ENCODE assay signal across 15 cellular contexts in the genomic region with DNA sequence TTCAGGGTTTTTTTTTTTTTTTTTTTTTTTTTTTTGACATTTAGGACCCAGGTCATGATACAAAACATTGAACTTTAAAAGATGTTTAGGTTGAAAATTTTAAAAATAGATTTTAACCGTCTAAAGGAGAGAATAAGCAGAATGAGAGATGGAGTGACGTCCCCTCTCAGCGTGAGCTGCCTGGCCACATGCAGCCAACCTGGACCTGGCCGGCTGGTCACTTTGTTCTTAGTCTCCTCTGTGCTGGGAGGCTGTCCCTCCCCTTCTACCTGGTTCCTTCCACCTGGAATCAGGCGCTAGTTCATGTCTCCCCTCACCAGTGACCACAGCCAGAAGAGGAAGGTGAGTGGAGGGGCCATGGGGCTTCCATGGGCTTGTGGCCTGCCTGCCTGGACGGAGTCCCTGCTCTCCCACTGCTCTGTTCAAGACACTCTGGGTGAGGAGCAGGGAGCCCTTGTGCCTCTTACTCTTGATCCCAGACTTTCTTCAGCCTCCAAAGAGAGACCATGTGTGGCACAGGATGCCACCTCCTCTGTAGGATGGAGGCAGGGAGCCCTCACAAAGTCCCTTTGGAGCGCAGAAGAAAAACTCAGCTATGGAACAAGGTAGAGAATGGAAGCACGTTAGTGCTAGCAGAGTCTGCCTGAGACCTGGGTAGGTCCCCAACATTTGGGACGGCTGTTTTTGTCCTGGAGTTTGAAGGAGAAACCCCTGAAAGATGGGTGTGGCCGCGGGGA. TPM values are rescaled to one million over a fixed set of nuclear protein-coding genes. Genes with fewer than 3 reads are reported as not detected.
DNase-seq lines count a peak whose midpoint lies in the region; ATAC-seq and TF ChIP-seq lines count a peak whose summit lies in the region.
"Had no signal": no experiment of that assay in that cellular context is flagged by ENCODE, and none has a peak within 500 bp of the region (broad histone marks: within the 10 kb centered on the region; RNA-seq: fewer than 3 reads in every experiment).

No MANE protein-coding gene starts in this region.

- H2AFZ ChIP-seq in PC-9, result no peak overlapping the region
- H2AFZ ChIP-seq: neural progenitor cell had no signal

- H3K4me3 ChIP-seq in BLaER1 treated with 17β-estradiol and CSF1 and Interleukin-3, amounts not matched to agents 10 nM and 100 nM, result no peak overlapping the region
- H3K4me3 ChIP-seq in muscle layer of duodenum (ENCODE audit: low read depth in 1 of 2, low read length in 2 of 2) (no peak overlapping the region), PC-9 (no peak overlapping the region)
- H3K4me3 ChIP-seq: body of pancreas, lung, neural progenitor cell had no signal

- H3K79me2 ChIP-seq in PC-9 (ENCODE audit: low read depth), result no peaks in the 10 kb centered on the region

- intact Hi-C loops in activated T-helper 1 cell treated with anti-CD3 and anti-CD28 coated beads, Interleukin-12 subunit alpha, Interleukin-12 subunit beta, Interleukin-2, Interleukin-4 antibody, amounts not matched to agents 30 ng/mL and 10 ng/mL and 1 ng/mL, durations not matched to agents 14 hours and 24 hours and 36 hours (cut with micrococcal nuclease), result no loop called here
- intact Hi-C loops in PC-9 (cut with micrococcal nuclease; ENCODE audit: unreplicated experiment), result no loop called here

- H3K4me3 Mint-ChIP-seq in activated T-helper 1 cell treated with anti-CD3 and anti-CD28 coated beads, Interleukin-12 subunit alpha, Interleukin-12 subunit beta, Interleukin-2, Interleukin-4 antibody, amounts not matched to agents 30 ng/mL and 10 ng/mL and 1 ng/mL, durations not matched to agents 14 hours and 24 hours and 36 hours, result peak overlapping the region; percentile 62
- H3K4me3 Mint-ChIP-seq: neural progenitor cell had no signal

- ATAC-seq in GM21423 (IDR thresholded peaks at IDR 0.05; ENCODE audit: unreplicated experiment) (peak; percentile 21), HG03025 (IDR thresholded peaks at IDR 0.05; ENCODE audit: low FRiP score, unreplicated experiment) (no peak)

- H3K27me3 Mint-ChIP-seq in activated T-helper 1 cell treated with anti-CD3 and anti-CD28 coated beads, Interleukin-12 subunit alpha, Interleukin-12 subunit beta, Interleukin-2, Interleukin-4 antibody, amounts not matched to agents 30 ng/mL and 10 ng/mL and 1 ng/mL, durations not matched to agents 14 hours and 24 hours and 36 hours (ENCODE audit: insufficient read depth), result no peaks in the 10 kb centered on the region

- peak overlapping the region; percentile 85 for H3K27ac Mint-ChIP-seq in activated T-helper 1 cell treated with anti-CD3 and anti-CD28 coated beads, Interleukin-12 subunit alpha, Interleukin-12 subunit beta, Interleukin-2, Interleukin-4 antibody, amounts not matched to agents 30 ng/mL and 10 ng/mL and 1 ng/mL, durations not matched to agents 14 hours and 24 hours and 36 hours
- H3K27ac Mint-ChIP-seq: neural progenitor cell had no signal

- no peaks in the 10 kb centered on the region for H4K20me1 ChIP-seq in BLaER1 treated with 17β-estradiol and CSF1 and Interleukin-3, amounts not matched to agents 10 nM and 100 nM
- no peaks in the 10 kb centered on the region for H4K20me1 ChIP-seq in PC-9 (ENCODE audit: insufficient read depth)

- H3K4me2 ChIP-seq in BLaER1 treated with 17β-estradiol and CSF1 and Interleukin-3, amounts not matched to agents 10 nM and 100 nM, result peak overlapping the region in 7 of 11 experiments; percentile 15 to 41 (median 34); a peak in 8 of 22 replicates
- no peak overlapping the region for H3K4me2 ChIP-seq in PC-9
- H3K4me2 ChIP-seq: neural progenitor cell had no signal

- H3K36me3 Mint-ChIP-seq in activated T-helper 1 cell treated with anti-CD3 and anti-CD28 coated beads, Interleukin-12 subunit alpha, Interleukin-12 subunit beta, Interleukin-2, Interleukin-4 antibody, amounts not matched to agents 30 ng/mL and 10 ng/mL and 1 ng/mL, durations not matched to agents 14 hours and 24 hours and 36 hours (ENCODE audit: low read depth), result peaks cover 14% of the 10 kb centered on the region
- H3K36me3 Mint-ChIP-seq: neural progenitor cell had no signal

- no peaks in the 10 kb centered on the region for H3K27me3 ChIP-seq in BLaER1 treated with 17β-estradiol and CSF1 and Interleukin-3, amounts not matched to agents 10 nM and 100 nM
- no peaks in the 10 kb centered on the region for H3K27me3 ChIP-seq in muscle layer of duodenum (ENCODE audit: low read depth, low read length)
- H3K27me3 ChIP-seq in PC-9 (ENCODE audit: insufficient read depth, low read depth), result peaks cover 4% of the 10 kb centered on the region; the same call in 1 of the 2 replicates
- H3K27me3 ChIP-seq: body of pancreas, neural progenitor cell had no signal

- peak overlapping the region in 9 of 11 experiments; percentile 37 to 69 (median 56); a peak in 19 of 22 replicates for H3K27ac ChIP-seq in BLaER1 treated with 17β-estradiol and CSF1 and Interleukin-3, amounts not matched to agents 10 nM and 100 nM
- H3K27ac ChIP-seq in muscle layer of duodenum (ENCODE audit: low read length) (peak overlapping the region; percentile 8), PC-9 (no peak overlapping the region)
- H3K27ac ChIP-seq: neural progenitor cell had no signal

- peaks cover 43% of the 10 kb centered on the region for H3K4me1 Mint-ChIP-seq in activated T-helper 1 cell treated with anti-CD3 and anti-CD28 coated beads, Interleukin-12 subunit alpha, Interleukin-12 subunit beta, Interleukin-2, Interleukin-4 antibody, amounts not matched to agents 30 ng/mL and 10 ng/mL and 1 ng/mL, durations not matched to agents 14 hours and 24 hours and 36 hours (ENCODE audit: low read depth)
- H3K4me1 Mint-ChIP-seq: neural progenitor cell had no signal

- BruUV-seq in PC-9 (replicated peaks; lab: Mats Ljungman, UMichigan), result no TSS peak

- POLR2A ChIA-PET in HEK293T (lab: Yijun Ruan, JAX) (no interaction called here), PC-9 (lab: Charles Lee; ENCODE audit: unreplicated experiment) (interaction anchor here (0.7 kb wide), 1 partner anchor 9 kb away, joined by 6 read pairs; no protein-coding TSS in a partner anchor)

- DNase-seq in activated T-helper 1 cell treated with anti-CD3 and anti-CD28 coated beads, Interleukin-12 subunit alpha, Interleukin-12 subunit beta, Interleukin-2, Interleukin-4 antibody, amounts not matched to agents 30 ng/mL and 10 ng/mL and 1 ng/mL, durations not matched to agents 14 hours and 24 hours and 36 hours (ENCODE audit: low spot score), result no peak
- DNase-seq in HEK293T (ENCODE audit: extremely low spot score) (no peak), PC-9 (no peak), LoVo (ENCODE audit: low spot score) (no peak)
- DNase-seq: right cardiac atrium; SIG-M5; stimulated activated naive CD4-positive, alpha-beta T cell had no signal

- H3F3A ChIP-seq in PC-9 (ENCODE audit: insufficient read depth, low read depth), result 0 out of 2 replicates have a peak, but pooled peaks cover 6% of the 10 kb centered on the region

- peak overlapping the region in 2 of 11 experiments; percentile 10 to 20; a peak in 2 of 22 replicates for H3K9ac ChIP-seq in BLaER1 treated with 17β-estradiol and CSF1 and Interleukin-3, amounts not matched to agents 10 nM and 100 nM
- H3K9ac ChIP-seq: neural progenitor cell had no signal

- H3K4me1 ChIP-seq in BLaER1 treated with 17β-estradiol and CSF1 and Interleukin-3, amounts not matched to agents 10 nM and 100 nM, result peaks cover 15 to 31% (median 23%) of the 10 kb centered on the region in 10 experiments; a peak in 19 of 20 replicates
- H3K4me1 ChIP-seq in muscle layer of duodenum (ENCODE audit: control insufficient read depth in 1 of 2, insufficient read depth in 2 of 2, low read length in 2 of 2), result no peaks in the 10 kb centered on the region
- H3K4me1 ChIP-seq in PC-9 (replicated peaks; ENCODE audit: insufficient read depth), result peaks cover 9% of the 10 kb centered on the region
- H3K4me1 ChIP-seq: body of pancreas, neural progenitor cell had no signal

- peaks cover 20% of the 10 kb centered on the region for H3K9me3 Mint-ChIP-seq in activated T-helper 1 cell treated with anti-CD3 and anti-CD28 coated beads, Interleukin-12 subunit alpha, Interleukin-12 subunit beta, Interleukin-2, Interleukin-4 antibody, amounts not matched to agents 30 ng/mL and 10 ng/mL and 1 ng/mL, durations not matched to agents 14 hours and 24 hours and 36 hours

- CTCF ChIA-PET in HEK293T (lab: Yijun Ruan, JAX), result no interaction called here
- CTCF ChIA-PET in PC-9 (lab: Charles Lee), result interaction anchor here (0.7 kb wide), 1 partner anchor 9 kb away, joined by 3 read pairs; no protein-coding TSS in a partner anchor

- H3K9me3 ChIP-seq in BLaER1 treated with 17β-estradiol and CSF1 and Interleukin-3, amounts not matched to agents 10 nM and 100 nM (replicated peaks in 1 of 11), result peaks cover 20 to 48% (median 30%) of the 10 kb centered on the region in 11 experiments; a peak in 21 of 22 replicates
- H3K9me3 ChIP-seq in muscle layer of duodenum (ENCODE audit: control insufficient read depth in 1 of 2, low read length in 2 of 2), result peaks cover 0 to 3% of the 10 kb centered on the region in 2 donors
- H3K9me3 ChIP-seq in PC-9 (ENCODE audit: insufficient read depth, low read depth), result no peaks in the 10 kb centered on the region

- TF ChIP-seq CTCF in PC-9 (conservative IDR thresholded peaks at IDR 0.05), result no peak

- no peaks in the 10 kb centered on the region for H3K9me2 ChIP-seq in PC-9 (ENCODE audit: insufficient read depth)

- no peaks in the 10 kb centered on the region for H3K36me3 ChIP-seq in BLaER1 treated with 17β-estradiol and CSF1 and Interleukin-3, amounts not matched to agents 10 nM and 100 nM
- H3K36me3 ChIP-seq in muscle layer of duodenum (ENCODE audit: control insufficient read depth in 1 of 2, insufficient read depth in 2 of 2, low read length in 2 of 2) (no peaks in the 10 kb centered on the region), PC-9 (ENCODE audit: low read depth) (no peaks in the 10 kb centered on the region)
- H3K36me3 ChIP-seq: neural progenitor cell had no signal

TF ChIP-seq in HEK293T, 16 proteins besides CTCF, POLR2A, EP300 and RAD21:
- TF ChIP-seq LEF1 (IDR thresholded peaks at IDR 0.05; ENCODE audit: borderline replicate concordance) (no peak), TARDBP (IDR thresholded peaks at IDR 0.05) (no peak), BHLHE40 (IDR thresholded peaks at IDR 0.05; ENCODE audit: borderline replicate concordance) (no peak), SP1 (IDR thresholded peaks at IDR 0.05) (no peak), ZNF384 (IDR thresholded peaks at IDR 0.05) (no peak)
TF ChIP-seq in HEK293T: peak in this region for 0.

RNA-seq across cellular contexts. Expression of gene IRF4, which starts 31.7 kb away (rescaled TPM):
- total RNA-seq in activated T-helper 1 cell treated with anti-CD3 and anti-CD28 coated beads, Interleukin-12 subunit alpha, Interleukin-12 subunit beta, Interleukin-2, Interleukin-4 antibody, amounts not matched to agents 30 ng/mL and 10 ng/mL and 1 ng/mL, durations not matched to agents 14 hours and 24 hours and 36 hours, result 911 and 929 TPM in 2 replicates
- total RNA-seq in PC-9 (2021), result not detected in 2 replicates
- total RNA-seq: G401 had no signal

Comparison
In these comparisons a context has a peak if more than half of its experiments do, and no peak if none do; other contexts are left out.
1. RNA of gene IRF4, which starts 31.7 kb away (total RNA-seq): 911 to 929 TPM in activated T-helper 1 cell treated with anti-CD3 and anti-CD28 coated beads, Interleukin-12 subunit alpha, Interleukin-12 subunit beta, Interleukin-2, Interleukin-4 antibody, amounts not matched to agents 30 ng/mL and 10 ng/mL and 1 ng/mL, durations not matched to agents 14 hours and 24 hours and 36 hours; not detected in PC-9; every median in the first group is over 100 times any median in the second.